ENCODE assay signal across 8 cellular contexts in genomic region chrX:102720237-102721168, GRCh38. TPM values are rescaled to one million over a fixed set of nuclear protein-coding genes. Genes with fewer than 3 reads are reported as not detected.
DNase-seq lines count a peak whose midpoint lies in the region; ATAC-seq, FAIRE-seq and TF ChIP-seq lines count a peak whose summit lies in the region.

Gene GPRASP3, plus strand, starts transcription at chrX:102720743. Its CDS starts 28,253 bp downstream, at chrX:102748996.

- H3K4me2 ChIP-seq in fibroblast of lung (ENCODE audit: extremely low read depth, insufficient read depth, low read length) = peak within 1 kb of the TSS; percentile 82

- no peaks in the 10 kb centered on the region for H3K79me2 ChIP-seq in fibroblast of lung (ENCODE audit: control insufficient read depth, insufficient read depth, low read length)

- H2AFZ ChIP-seq in fibroblast of lung (ENCODE audit: low read length) = peak within 1 kb of the TSS; percentile 87

- H3K4me1 Mint-ChIP-seq in natural killer cell treated with Interleukin-12 subunit alpha and Interleukin-12 subunit beta and Interleukin-15 and Interleukin-18, amount 100 ng/mL, for 72 hours (ENCODE audit: low read depth in 2 of 2) = peaks cover 5 to 7% of the 10 kb centered on the region in 2 donors

- no peaks in the 10 kb centered on the region for H4K20me1 ChIP-seq in fibroblast of lung (ENCODE audit: control insufficient read depth, extremely low read depth, insufficient read depth, low read length)

- H3K27me3 Mint-ChIP-seq in natural killer cell treated with Interleukin-12 subunit alpha and Interleukin-12 subunit beta and Interleukin-15 and Interleukin-18, amount 100 ng/mL, for 72 hours = peaks cover 0 to 10% of the 10 kb centered on the region in 2 donors

- peak within 1 kb of the TSS; percentile 8 to 77 for H3K27ac Mint-ChIP-seq in natural killer cell treated with Interleukin-12 subunit alpha and Interleukin-12 subunit beta and Interleukin-15 and Interleukin-18, amount 100 ng/mL, for 72 hours

- DNase-seq in NCI-H774 (lab: John Stamatoyannopoulos, UW) (peak; percentile 1), fibroblast of lung (ENCODE audit: low read depth in 2 of 2) (peak; percentile 75 to 82), H54 (ENCODE audit: insufficient read length, low spot score) (no peak)
- DNase-seq in activated T-helper 1 cell treated with anti-CD3 and anti-CD28 coated beads, Interleukin-2, amount 50 U/mL, for 16 hours (ENCODE audit: low read depth in 1 of 2, low spot score in 1 of 2) = peak; percentile 29 to 56
- peak; percentile 86 for DNase-seq in natural killer cell treated with Interleukin-12 subunit alpha and Interleukin-12 subunit beta and Interleukin-15 and Interleukin-18, amount 100 ng/mL, for 72 hours (ENCODE audit: low spot score)
- peak; percentile 61 for DNase-seq in stimulated activated naive CD4-positive, alpha-beta T cell treated with Interleukin-2 at 50 U/mL for 16 hours (lab: John Stamatoyannopoulos, UW)

- H3K36me3 Mint-ChIP-seq in natural killer cell treated with Interleukin-12 subunit alpha and Interleukin-12 subunit beta and Interleukin-15 and Interleukin-18, amount 100 ng/mL, for 72 hours = no peaks in the 10 kb centered on the region

- H3K27me3 ChIP-seq in fibroblast of lung (ENCODE audit: control insufficient read depth, insufficient read depth, low read length) = no peaks in the 10 kb centered on the region

- H3K9me3 ChIP-seq in fibroblast of lung (ENCODE audit: control insufficient read depth, insufficient read depth, low read depth, low read length) = no peaks in the 10 kb centered on the region

- H3K9ac ChIP-seq in fibroblast of lung (ENCODE audit: insufficient read depth, low read length) = peak within 1 kb of the TSS; percentile 48

- H3K27ac ChIP-seq in fibroblast of lung (ENCODE audit: insufficient read depth, low read length) = peak within 1 kb of the TSS; percentile 41

- no peak for TF ChIP-seq CTCF in fibroblast of lung (conservative IDR thresholded peaks at IDR 0.05 in 1 of 2, IDR thresholded peaks at IDR 0.05 in 1 of 2; ENCODE audit: low read depth in 1 of 2, low read length in 2 of 2)

- ATAC-seq in GM18870 (IDR thresholded peaks at IDR 0.05; ENCODE audit: unreplicated experiment) (peak; percentile 93), HG03175 (IDR thresholded peaks at IDR 0.05; ENCODE audit: unreplicated experiment) (peak; percentile 99)
- peak; percentile 91 to 93 for ATAC-seq in natural killer cell treated with Interleukin-12 subunit alpha and Interleukin-12 subunit beta and Interleukin-15 and Interleukin-18, amount 100 ng/mL, for 72 hours

- no peaks in the 10 kb centered on the region for H3K4me1 ChIP-seq in fibroblast of lung (ENCODE audit: control insufficient read depth, extremely low read depth, insufficient read depth, low read length)

- FAIRE-seq in H54 (lab: Jason Lieb, UNC) = no peak

- no peaks in the 10 kb centered on the region for H3K36me3 ChIP-seq in fibroblast of lung (ENCODE audit: control insufficient read depth, insufficient read depth, low read length)

- peak within 1 kb of the TSS; percentile 87 for H3K4me3 Mint-ChIP-seq in natural killer cell treated with Interleukin-12 subunit alpha and Interleukin-12 subunit beta and Interleukin-15 and Interleukin-18, amount 100 ng/mL, for 72 hours

- H3K4me3 ChIP-seq in fibroblast of lung (replicated peaks in 1 of 4; ENCODE audit: control extremely low read depth in 1 of 4, insufficient read depth in 1 of 4, low read depth in 3 of 4, low read length in 4 of 4) = peak within 1 kb of the TSS; percentile 54 to 86 (median 67)

- no peak for TF ChIP-seq POLR2A in H54 (IDR thresholded peaks at IDR 0.05; ENCODE audit: low read depth, low read length)

- no peaks in the 10 kb centered on the region for H3K9me3 Mint-ChIP-seq in natural killer cell treated with Interleukin-12 subunit alpha and Interleukin-12 subunit beta and Interleukin-15 and Interleukin-18, amount 100 ng/mL, for 72 hours

RNA-seq across cellular contexts. Expression of gene GPRASP3, which starts in this region (rescaled TPM):
- 5.9 and 9.7 TPM in 2 replicates for total RNA-seq in fibroblast of lung
- polyA plus RNA-seq in fibroblast of lung = 6.4 and 7.3 TPM in 2 replicates
- polyA plus RNA-seq in fibroblast of lung (2012) = 4.0 and 5.0 TPM in 2 replicates
- 1.7 and 2.5 TPM in 2 replicates for polyA minus RNA-seq in fibroblast of lung (ENCODE audit: low replicate concordance)
- 1 to 10 TPM; 1.9 to 2.5 TPM for total RNA-seq in natural killer cell treated with Interleukin-12 subunit alpha and Interleukin-12 subunit beta and Interleukin-15 and Interleukin-18, amount 100 ng/mL, for 72 hours
